In genomic region chr16:30805370-30806169, GRCh38 we compare ENCODE assay signal across 8 cellular contexts. TPM values are rescaled to one million over a fixed set of nuclear protein-coding genes. Genes with fewer than 3 reads are reported as not detected.
DNase-seq lines count a peak whose midpoint lies in the region; ATAC-seq lines count a peak whose summit lies in the region.

No MANE protein-coding gene starts in this region.

- peaks cover 0 to 4% of the 10 kb centered on the region in 2 donors for H3K27me3 Mint-ChIP-seq in CD8-positive, alpha-beta memory T cell
- H3K27me3 Mint-ChIP-seq in activated T-cell treated with anti-CD3 and anti-CD28 coated beads, Interleukin-2, amount 50 U/mL, for 4 hours (ENCODE audit: low read depth) = peaks cover 4% of the 10 kb centered on the region

- no peaks in the 10 kb centered on the region for H3K36me3 Mint-ChIP-seq in CD8-positive, alpha-beta memory T cell
- no peaks in the 10 kb centered on the region for H3K36me3 Mint-ChIP-seq in activated T-cell treated with anti-CD3 and anti-CD28 coated beads, Interleukin-2, amount 50 U/mL, for 4 hours (ENCODE audit: insufficient read depth)

- H3K27ac Mint-ChIP-seq in CD8-positive, alpha-beta memory T cell = peak overlapping the region in 7 of 8 donors; percentile 33 to 92 (median 67)

- peak; percentile 64 for ATAC-seq in HG02678 (IDR thresholded peaks at IDR 0.05; ENCODE audit: unreplicated experiment)
- peak; percentile 91 to 92 for ATAC-seq in activated T-cell treated with anti-CD3 and anti-CD28 coated beads, Interleukin-2, amount 50 U/mL, for 4 hours
- no peak for ATAC-seq in HG03439 (IDR thresholded peaks at IDR 0.05; ENCODE audit: unreplicated experiment)

- H3K27ac ChIP-seq in CD8-positive, alpha-beta memory T cell (ENCODE audit: low read depth, low read length) = peak overlapping the region; percentile 70
- H3K27ac ChIP-seq in esophagus (ENCODE audit: low read depth in 2 of 2, low read length in 1 of 2) = peak overlapping the region; percentile 91 to 93

- H3K4me1 ChIP-seq in CD8-positive, alpha-beta memory T cell (ENCODE audit: insufficient read depth, low read length) = peaks cover 12% of the 10 kb centered on the region
- H3K4me1 ChIP-seq in esophagus (ENCODE audit: control insufficient read depth in 2 of 2, insufficient read depth in 2 of 2, low read length in 1 of 2) = peaks cover 0 to 3% of the 10 kb centered on the region in 2 donors
- peaks cover 36% of the 10 kb centered on the region for H3K4me1 ChIP-seq in mononuclear cell (ENCODE audit: insufficient read depth, low read length)

- peak overlapping the region; percentile 52 for H3K4me3 ChIP-seq in CD8-positive, alpha-beta memory T cell (ENCODE audit: low read length)
- peak overlapping the region; percentile 62 to 91 for H3K4me3 ChIP-seq in esophagus (ENCODE audit: low read depth in 1 of 2, low read length in 2 of 2)
- H3K4me3 ChIP-seq in mononuclear cell (ENCODE audit: low read length) = peak overlapping the region; percentile 66

- CTCF ChIA-PET in CD8-positive, alpha-beta memory T cell (lab: Charles Lee) = interaction anchor here (0.8 to 4.4 kb wide), 9 partner anchors 9 to 105 kb away, joined by 3 to 26 read pairs (median 3); partner anchors contain the start of gene ZNF629

- no peaks in the 10 kb centered on the region for H3K9me3 Mint-ChIP-seq in CD8-positive, alpha-beta memory T cell
- H3K9me3 Mint-ChIP-seq in activated T-cell treated with anti-CD3 and anti-CD28 coated beads, Interleukin-2, amount 50 U/mL, for 4 hours = no peaks in the 10 kb centered on the region

- no peaks in the 10 kb centered on the region for H3K36me3 ChIP-seq in CD8-positive, alpha-beta memory T cell (ENCODE audit: insufficient read depth, low read length)
- H3K36me3 ChIP-seq in esophagus (ENCODE audit: control insufficient read depth in 2 of 2, insufficient read depth in 2 of 2, low read length in 1 of 2) = no peaks in the 10 kb centered on the region

- peak overlapping the region; percentile 54 to 94 (median 85) for H3K4me3 Mint-ChIP-seq in CD8-positive, alpha-beta memory T cell
- peak overlapping the region; percentile 80 for H3K4me3 Mint-ChIP-seq in activated T-cell treated with anti-CD3 and anti-CD28 coated beads, Interleukin-2, amount 50 U/mL, for 4 hours

- peak; percentile 17 to 66 (median 43) for DNase-seq in CD8-positive, alpha-beta memory T cell
- peak; percentile 56 for DNase-seq in NOMO-1 treated with DMSO at 0.1 percent for 48 hours (lab: John Stamatoyannopoulos, UW; ENCODE audit: unreplicated experiment)
- DNase-seq in activated T-cell treated with anti-CD3 and anti-CD28 coated beads, Interleukin-2, amount 50 U/mL, for 4 hours = peak; percentile 50
- peak; percentile 21 to 59 (median 51) for DNase-seq in stimulated activated naive CD4-positive, alpha-beta T cell (lab: John Stamatoyannopoulos, UW)

- no peaks in the 10 kb centered on the region for H3K27me3 ChIP-seq in CD8-positive, alpha-beta memory T cell (ENCODE audit: insufficient read depth, low read length, poor library complexity, severe bottlenecking)
- H3K27me3 ChIP-seq in esophagus (ENCODE audit: control insufficient read depth in 1 of 2, insufficient read depth in 2 of 2, low read length in 2 of 2) = no peaks in the 10 kb centered on the region
- H3K27me3 ChIP-seq in mononuclear cell (ENCODE audit: insufficient read depth, low read length) = no peaks in the 10 kb centered on the region

- peaks cover 8 to 20% (median 18%) of the 10 kb centered on the region in 3 donors for H3K4me1 Mint-ChIP-seq in CD8-positive, alpha-beta memory T cell
- peaks cover 13% of the 10 kb centered on the region for H3K4me1 Mint-ChIP-seq in activated T-cell treated with anti-CD3 and anti-CD28 coated beads, Interleukin-2, amount 50 U/mL, for 4 hours (ENCODE audit: low read depth)

- POLR2A ChIA-PET in CD8-positive, alpha-beta memory T cell (lab: Charles Lee) = interaction anchor here (0.5 to 2.0 kb wide), 7 partner anchors 9 to 102 kb away, joined by 3 to 21 read pairs (median 4); partner anchors contain the start of genes PHKG2 and ZNF629

- 2 to 5% methylated on average over 58 to 62 of the region's 62 CpGs for WGBS in esophagus, 2 donors

- no peaks in the 10 kb centered on the region for H3K9me3 ChIP-seq in CD8-positive, alpha-beta memory T cell (ENCODE audit: low read length)
- H3K9me3 ChIP-seq in esophagus (ENCODE audit: control insufficient read depth in 2 of 2, insufficient read depth in 1 of 2, low read depth in 1 of 2, low read length in 1 of 2) (no peaks in the 10 kb centered on the region), mononuclear cell (ENCODE audit: low read depth, low read length) (no peaks in the 10 kb centered on the region)

RNA-seq across cellular contexts. Expression of gene ZNF629, which starts 18.6 kb away (rescaled TPM):
- total RNA-seq in CD8-positive, alpha-beta memory T cell = 1 to 10 TPM; 5.6 to 5.7 TPM
- 1.1 TPM for polyA plus RNA-seq in CD8-positive, alpha-beta memory T cell
- 1 to 10 TPM; 5.3 to 7.0 (median 7.0) TPM for total RNA-seq in activated T-cell treated with anti-CD3 and anti-CD28 coated beads, Interleukin-2, amount 50 U/mL, for 4 hours
- polyA plus RNA-seq in esophagus = 1 to 10 TPM; 3.4 to 4.9 TPM
- 3.4 TPM for total RNA-seq in mononuclear cell

RNA-seq across cellular contexts. Expression of gene RNF40, which starts 43.4 kb away (rescaled TPM):
- 100 to 1,000 TPM; 152 to 157 TPM for total RNA-seq in CD8-positive, alpha-beta memory T cell
- polyA plus RNA-seq in CD8-positive, alpha-beta memory T cell = 61.9 TPM
- total RNA-seq in activated T-cell treated with anti-CD3 and anti-CD28 coated beads, Interleukin-2, amount 50 U/mL, for 4 hours = 100 to 1,000 TPM; 111 to 115 (median 113) TPM
- polyA plus RNA-seq in esophagus = 10 to 100 TPM; 39.9 to 64.1 TPM
- 44.1 TPM for total RNA-seq in mononuclear cell

RNA-seq across cellular contexts. Expression of gene CFAP119, which starts 43.7 kb away (rescaled TPM):
- 1 to 10 TPM; 6.5 to 6.9 TPM for total RNA-seq in CD8-positive, alpha-beta memory T cell
- 0.25 TPM for polyA plus RNA-seq in CD8-positive, alpha-beta memory T cell
- total RNA-seq in activated T-cell treated with anti-CD3 and anti-CD28 coated beads, Interleukin-2, amount 50 U/mL, for 4 hours = 1 to 10 TPM; 2.8 to 4.7 (median 4.3) TPM
- polyA plus RNA-seq in esophagus = 1 to 10 TPM; 3.5 to 6.2 TPM
- 2.2 TPM for total RNA-seq in mononuclear cell

RNA-seq across cellular contexts. Expression of gene PHKG2, which starts 57.3 kb away (rescaled TPM):
- 10 to 100 TPM; 31.8 to 32.2 TPM for total RNA-seq in CD8-positive, alpha-beta memory T cell
- polyA plus RNA-seq in CD8-positive, alpha-beta memory T cell = 47.0 TPM
- 10 to 100 TPM; 31.1 to 34.5 (median 31.9) TPM for total RNA-seq in activated T-cell treated with anti-CD3 and anti-CD28 coated beads, Interleukin-2, amount 50 U/mL, for 4 hours
- polyA plus RNA-seq in esophagus = 10 to 100 TPM; 23.2 to 34.8 TPM
- 15.7 TPM for total RNA-seq in mononuclear cell
